In the genomic region with DNA sequence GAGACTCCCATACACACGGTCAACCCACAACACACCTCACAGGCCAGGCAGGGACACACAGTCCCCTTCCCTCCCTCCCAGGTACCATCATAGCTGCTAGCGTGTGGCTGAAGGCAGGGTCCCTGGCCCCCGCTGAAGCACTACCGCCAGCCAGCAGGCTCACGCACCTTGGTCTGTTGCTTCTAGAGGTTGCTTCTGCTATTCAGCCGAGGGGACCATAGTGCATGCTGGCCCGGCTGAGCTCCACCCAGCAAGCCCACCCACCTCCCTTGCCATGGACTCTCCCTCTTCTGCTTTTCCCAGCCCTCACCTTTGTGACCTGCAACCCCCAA, we compare ENCODE assay signal across 1 cellular context.
TF ChIP-seq lines count a peak whose summit lies in the region.

No MANE protein-coding gene starts in this region.

TF ChIP-seq in K562, 482 proteins besides CTCF, POLR2A, EP300 and RAD21:
- 0 out of 2 replicates have a peak, but pooled peaks have one; percentile 9 for TF ChIP-seq RBFOX2 (IDR thresholded peaks at IDR 0.05; ENCODE audit: low read depth, low read length)
